8 cellular contexts compared by ENCODE assay signal in genomic region chr6:109009761-109010612, GRCh38.
DNase-seq lines count a peak whose midpoint lies in the region; ATAC-seq lines count a peak whose summit lies in the region.

No MANE protein-coding gene starts in this region.

- no peak overlapping the region for H3K27ac ChIP-seq in iPS-20b (ENCODE audit: low read length)

- H3K9ac ChIP-seq in iPS-20b (ENCODE audit: low read depth, low read length) = peak overlapping the region; percentile 78; the same call in 1 of the 2 replicates

- no peaks in the 10 kb centered on the region for H3K27me3 Mint-ChIP-seq in activated naive CD8-positive, alpha-beta T cell
- H3K27me3 Mint-ChIP-seq in stimulated activated naive CD8-positive, alpha-beta T cell treated with anti-CD3 and anti-CD28 coated beads, Interleukin-15, Interleukin-2, amounts not matched to agents 100 ng/mL and 50 ng/mL, for 24 hours = no peaks in the 10 kb centered on the region

- peaks cover 78% of the 10 kb centered on the region for H3K4me1 Mint-ChIP-seq in activated naive CD8-positive, alpha-beta T cell (ENCODE audit: low read depth)
- H3K4me1 Mint-ChIP-seq in stimulated activated naive CD8-positive, alpha-beta T cell treated with anti-CD3 and anti-CD28 coated beads, Interleukin-15, Interleukin-2, amounts not matched to agents 100 ng/mL and 50 ng/mL, for 24 hours (ENCODE audit: low read depth) = peaks cover 77% of the 10 kb centered on the region

- peak overlapping the region; percentile 97 for H3K4me3 Mint-ChIP-seq in activated naive CD8-positive, alpha-beta T cell
- peak overlapping the region; percentile 94 for H3K4me3 Mint-ChIP-seq in stimulated activated naive CD8-positive, alpha-beta T cell treated with anti-CD3 and anti-CD28 coated beads, Interleukin-15, Interleukin-2, amounts not matched to agents 100 ng/mL and 50 ng/mL, for 24 hours

- H3K9me3 Mint-ChIP-seq in activated naive CD8-positive, alpha-beta T cell (ENCODE audit: low read depth) = no peaks in the 10 kb centered on the region
- H3K9me3 Mint-ChIP-seq in stimulated activated naive CD8-positive, alpha-beta T cell treated with anti-CD3 and anti-CD28 coated beads, Interleukin-15, Interleukin-2, amounts not matched to agents 100 ng/mL and 50 ng/mL, for 24 hours = no peaks in the 10 kb centered on the region

- peak overlapping the region; percentile 82 for H3K4me3 ChIP-seq in iPS-20b (ENCODE audit: low read length)

- no peaks in the 10 kb centered on the region for H3K27me3 ChIP-seq in iPS-20b (ENCODE audit: insufficient read depth, low read length)

- ATAC-seq in GM18498 (IDR thresholded peaks at IDR 0.05; ENCODE audit: unreplicated experiment) = peak; percentile 30
- peak; percentile 29 for ATAC-seq in HG03045 (IDR thresholded peaks at IDR 0.05; ENCODE audit: unreplicated experiment)

- peaks cover 9% of the 10 kb centered on the region; the same call in 1 of the 2 replicates for H3K4me1 ChIP-seq in iPS-20b (ENCODE audit: insufficient read depth, low read length)

- no peaks in the 10 kb centered on the region for H3K36me3 Mint-ChIP-seq in activated naive CD8-positive, alpha-beta T cell
- no peaks in the 10 kb centered on the region for H3K36me3 Mint-ChIP-seq in stimulated activated naive CD8-positive, alpha-beta T cell treated with anti-CD3 and anti-CD28 coated beads, Interleukin-15, Interleukin-2, amounts not matched to agents 100 ng/mL and 50 ng/mL, for 24 hours (ENCODE audit: low read depth)

- peak overlapping the region; percentile 99 for H3K27ac Mint-ChIP-seq in activated naive CD8-positive, alpha-beta T cell
- H3K27ac Mint-ChIP-seq in stimulated activated naive CD8-positive, alpha-beta T cell treated with anti-CD3 and anti-CD28 coated beads, Interleukin-15, Interleukin-2, amounts not matched to agents 100 ng/mL and 50 ng/mL, for 24 hours = peak overlapping the region; percentile 97

- no peaks in the 10 kb centered on the region for H3K9me3 ChIP-seq in iPS-20b (ENCODE audit: insufficient read depth, low read depth, low read length)

- DNase-seq in dermis blood vessel endothelial cell (no peak), GDM1 (lab: John Stamatoyannopoulos, UW) (no peak), mucosa of gallbladder (ENCODE audit: low spot score) (no peak)

- no peaks in the 10 kb centered on the region for H3K36me3 ChIP-seq in iPS-20b (ENCODE audit: insufficient read depth, low read depth, low read length)
